ENCODE assay signal across 26 cellular contexts in the genomic region with DNA sequence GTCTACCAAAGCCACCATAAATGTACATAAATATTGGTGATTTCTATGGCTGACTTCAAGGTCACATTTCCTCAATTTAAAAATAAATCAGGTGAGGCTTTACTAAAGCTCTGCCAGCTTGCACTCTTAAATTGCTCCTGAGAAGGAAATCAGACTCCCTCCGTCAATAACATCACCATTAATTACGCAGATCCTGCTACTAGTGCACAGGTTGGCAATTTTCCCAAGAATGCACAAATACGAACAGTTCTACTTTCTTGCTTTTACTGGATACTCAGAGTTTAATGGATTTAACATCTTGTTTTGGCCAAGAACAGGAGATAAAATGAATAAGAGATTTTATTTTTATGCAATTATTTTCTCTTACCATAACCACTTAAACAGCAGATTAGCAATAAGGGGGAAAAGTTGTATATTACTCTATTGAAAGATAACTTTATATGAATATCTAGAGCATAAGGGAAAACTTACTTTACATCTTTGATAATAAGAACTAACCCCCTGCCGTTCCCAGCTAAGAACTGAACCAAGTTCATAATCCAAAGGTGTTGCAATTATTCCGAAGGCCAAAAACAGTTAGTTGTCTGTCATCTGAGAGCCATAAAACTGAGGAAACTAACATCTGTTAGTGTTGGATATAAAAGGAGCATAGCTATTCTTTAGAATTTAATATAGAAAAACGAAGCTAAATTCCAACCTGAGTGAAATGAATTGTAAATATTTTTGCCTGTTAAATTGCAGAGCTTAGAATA.
DNase-seq lines count a peak whose midpoint lies in the region; ATAC-seq, FAIRE-seq and TF ChIP-seq lines count a peak whose summit lies in the region.
"Had no signal": no experiment of that assay in that cellular context is flagged by ENCODE, and none has a peak within 500 bp of the region (broad histone marks: within the 10 kb centered on the region; RNA-seq: fewer than 3 reads in every experiment).

No MANE protein-coding gene starts in this region.

- no peak for DNase-seq in HFFc6
- no peak for DNase-seq in SJSA1 (ENCODE audit: low read depth in 1 of 2, low spot score in 2 of 2)
- peak; percentile 43 for DNase-seq in fibroblast of mammary gland (ENCODE audit: low read depth)
- DNase-seq in suprapubic skin (ENCODE audit: low spot score in 2 of 2): no peak
- no peak for DNase-seq in GM19239 (ENCODE audit: insufficient read length, low spot score)
- DNase-seq: activated CD4-positive, alpha-beta T cell treated with anti-CD3 and anti-CD28 coated beads for 1 hour; activated CD8-positive, alpha-beta T cell treated with anti-CD3 and anti-CD28 coated beads, Interleukin-2, amount 10 ng/mL, durations not matched to agents 7 days and 5 days; activated naive CD4-positive, alpha-beta T cell treated with anti-CD3 and anti-CD28 coated beads for 36 hours; activated T-cell treated with anti-CD3 and anti-CD28 coated beads, Interleukin-2, amount 50 U/mL, for 1 hour; gastrocnemius medialis; GOT3; hippocampal formation; NCI-H1436; NCI-H2107; NCI-H526; stimulated activated CD4-positive, alpha-beta T cell treated with anti-CD3 and anti-CD28 coated beads, Interleukin-2, amount 100 ng/mL, for 48 hours; stimulated activated naive CD4-positive, alpha-beta T cell had no signal

- H3K27me3 ChIP-seq in SJSA1 (replicated peaks): no peaks in the 10 kb centered on the region
- no peaks in the 10 kb centered on the region for H3K27me3 ChIP-seq in suprapubic skin
- H3K27me3 ChIP-seq: gastrocnemius medialis, neural progenitor cell had no signal

- 0 out of 2 replicates have a peak, but pooled peaks cover 2% of the 10 kb centered on the region for H3K36me3 ChIP-seq in SJSA1
- H3K36me3 ChIP-seq in suprapubic skin: no peaks in the 10 kb centered on the region
- H3K36me3 ChIP-seq: gastrocnemius medialis, neural progenitor cell had no signal

- H3K9me3 ChIP-seq in SJSA1 (replicated peaks) (no peaks in the 10 kb centered on the region), suprapubic skin (no peaks in the 10 kb centered on the region)
- H3K9me3 ChIP-seq: gastrocnemius medialis had no signal

- H3K27ac Mint-ChIP-seq in HFFc6: peak overlapping the region; percentile 73
- H3K27ac Mint-ChIP-seq in activated T-helper 17 cell treated with anti-CD3 and anti-CD28 coated beads, Interleukin-2, amount 50 U/mL, for 72 hours: no peak overlapping the region
- H3K27ac Mint-ChIP-seq: activated CD8-positive, alpha-beta T cell treated with anti-CD3 and anti-CD28 coated beads, Interleukin-2, amount 10 ng/mL, durations not matched to agents 7 days and 5 days; activated naive CD4-positive, alpha-beta T cell treated with anti-CD3 and anti-CD28 coated beads for 36 hours; IgD-negative memory B cell; neural progenitor cell; type B pancreatic cell had no signal

- ATAC-seq in GM21825 (IDR thresholded peaks at IDR 0.05; ENCODE audit: unreplicated experiment) (no peak), GM18909 (IDR thresholded peaks at IDR 0.05; ENCODE audit: poor library complexity, unreplicated experiment) (no peak)
- ATAC-seq in activated T-helper 17 cell treated with anti-CD3 and anti-CD28 coated beads, Interleukin-2, amount 50 U/mL, for 72 hours (replicated peaks): no peak
- ATAC-seq: activated CD8-positive, alpha-beta T cell treated with anti-CD3 and anti-CD28 coated beads, Interleukin-2, amount 10 ng/mL, durations not matched to agents 7 days and 5 days; gastrocnemius medialis; Right ventricle myocardium inferior had no signal

- no peak overlapping the region; the same call in 1 of the 2 replicates for H3K4me3 Mint-ChIP-seq in HFFc6
- no peak overlapping the region for H3K4me3 Mint-ChIP-seq in activated T-helper 17 cell treated with anti-CD3 and anti-CD28 coated beads, Interleukin-2, amount 50 U/mL, for 72 hours
- H3K4me3 Mint-ChIP-seq: activated CD8-positive, alpha-beta T cell treated with anti-CD3 and anti-CD28 coated beads, Interleukin-2, amount 10 ng/mL, durations not matched to agents 7 days and 5 days; activated naive CD4-positive, alpha-beta T cell treated with anti-CD3 and anti-CD28 coated beads for 36 hours; central memory CD8-positive, alpha-beta T cell; IgD-negative memory B cell; neural progenitor cell; type B pancreatic cell had no signal

- WGBS in suprapubic skin: 41% methylated on average over 6 of the region's 6 CpGs

- H3K9me3 Mint-ChIP-seq in HFFc6: no peaks in the 10 kb centered on the region
- peaks cover 10% of the 10 kb centered on the region for H3K9me3 Mint-ChIP-seq in activated T-helper 17 cell treated with anti-CD3 and anti-CD28 coated beads, Interleukin-2, amount 50 U/mL, for 72 hours

- H3K27ac ChIP-seq in SJSA1: peak overlapping the region; percentile 37
- peak overlapping the region; percentile 42 for H3K27ac ChIP-seq in suprapubic skin
- H3K27ac ChIP-seq: gastrocnemius medialis, neural progenitor cell had no signal

- peaks cover 13% of the 10 kb centered on the region for H3K36me3 Mint-ChIP-seq in HFFc6 (ENCODE audit: low read depth)
- H3K36me3 Mint-ChIP-seq in activated T-helper 17 cell treated with anti-CD3 and anti-CD28 coated beads, Interleukin-2, amount 50 U/mL, for 72 hours (ENCODE audit: low read depth): no peaks in the 10 kb centered on the region
- H3K36me3 Mint-ChIP-seq: type B pancreatic cell had no signal

- H3K4me3 ChIP-seq in SJSA1 (no peak overlapping the region), fibroblast of mammary gland (ENCODE audit: control insufficient read depth, low read depth, low read length) (no peak overlapping the region), suprapubic skin (no peak overlapping the region)
- H3K4me3 ChIP-seq: gastrocnemius medialis, neural progenitor cell, skin epidermis had no signal

- TF ChIP-seq POLR2A in suprapubic skin (IDR thresholded peaks at IDR 0.05): no peak

- TF ChIP-seq EP300 in suprapubic skin (IDR thresholded peaks at IDR 0.05): no peak

- TF ChIP-seq CTCF in HFFc6 (IDR thresholded peaks at IDR 0.05) (no peak), fibroblast of mammary gland (conservative IDR thresholded peaks at IDR 0.05; ENCODE audit: control insufficient read depth, insufficient read depth, low read depth, low read length) (no peak), suprapubic skin (IDR thresholded peaks at IDR 0.05) (no peak)

- peaks cover 60% of the 10 kb centered on the region for H3K4me1 Mint-ChIP-seq in HFFc6 (ENCODE audit: low read depth)
- no peaks in the 10 kb centered on the region for H3K4me1 Mint-ChIP-seq in activated T-helper 17 cell treated with anti-CD3 and anti-CD28 coated beads, Interleukin-2, amount 50 U/mL, for 72 hours
- H3K4me1 Mint-ChIP-seq: central memory CD8-positive, alpha-beta T cell had no signal

- no peak for FAIRE-seq in GM19239 (lab: Jason Lieb, UNC)

- H3K27me3 Mint-ChIP-seq in HFFc6 (ENCODE audit: insufficient read depth): no peaks in the 10 kb centered on the region
- H3K27me3 Mint-ChIP-seq in activated T-helper 17 cell treated with anti-CD3 and anti-CD28 coated beads, Interleukin-2, amount 50 U/mL, for 72 hours: no peaks in the 10 kb centered on the region
- H3K27me3 Mint-ChIP-seq: central memory CD8-positive, alpha-beta T cell; IgD-negative memory B cell; type B pancreatic cell had no signal

- peaks cover 36% of the 10 kb centered on the region for H3K4me1 ChIP-seq in SJSA1 (replicated peaks)
- peaks cover 18% of the 10 kb centered on the region for H3K4me1 ChIP-seq in suprapubic skin
- H3K4me1 ChIP-seq: neural progenitor cell had no signal
